ENCODE assay signal across 13 cellular contexts in the genomic region with DNA sequence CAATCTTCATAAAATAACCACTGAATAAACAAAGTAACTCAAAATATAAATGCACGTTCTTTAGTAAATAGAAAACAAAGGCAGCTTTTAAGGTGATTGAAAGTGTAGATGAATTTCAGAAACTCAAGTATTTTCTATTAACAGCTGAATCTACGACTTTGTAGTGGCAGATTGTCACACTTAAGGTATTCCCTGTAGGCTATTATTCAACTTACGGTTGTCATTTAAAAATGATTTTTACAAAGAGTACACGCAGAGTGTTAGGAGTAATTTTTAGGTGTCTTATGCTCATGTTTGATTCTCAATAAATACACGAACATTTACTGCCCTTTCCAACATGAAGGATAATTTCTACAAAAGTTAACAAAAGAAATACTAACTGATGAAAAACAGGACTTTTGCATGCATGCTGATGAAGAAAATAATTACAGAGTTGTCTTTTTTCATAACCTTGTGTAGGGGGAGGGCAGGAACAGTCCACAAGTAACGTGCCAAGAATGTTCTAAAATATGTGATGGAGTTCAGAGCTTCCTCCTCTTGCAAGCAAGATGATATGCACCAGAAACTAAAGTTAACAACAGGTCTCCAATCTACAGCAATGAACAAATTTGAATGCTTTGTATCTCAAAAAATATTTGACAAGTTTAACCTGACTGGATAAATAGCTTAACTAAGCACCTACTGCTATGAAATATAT. TPM values are rescaled to one million over a fixed set of nuclear protein-coding genes. Genes with fewer than 3 reads are reported as not detected.
DNase-seq lines count a peak whose midpoint lies in the region; ATAC-seq and TF ChIP-seq lines count a peak whose summit lies in the region.
"Had no signal": no experiment of that assay in that cellular context is flagged by ENCODE, and none has a peak within 500 bp of the region (broad histone marks: within the 10 kb centered on the region; RNA-seq: fewer than 3 reads in every experiment).

No MANE protein-coding gene starts in this region.

- H3K9ac ChIP-seq in skeletal muscle satellite cell (ENCODE audit: low read depth, low read length), result peak overlapping the region; percentile 53

- H3K9me3 ChIP-seq in body of pancreas (no peaks in the 10 kb centered on the region), heart left ventricle (peaks cover 0 to 5% (median 0%) of the 10 kb centered on the region in 12 donors), skeletal muscle satellite cell (replicated peaks; ENCODE audit: low read length) (no peaks in the 10 kb centered on the region)
- H3K9me3 ChIP-seq: ovary had no signal

- peak overlapping the region; percentile 66 for H3K4me2 ChIP-seq in skeletal muscle satellite cell (ENCODE audit: low read length)

- H3K4me1 ChIP-seq in body of pancreas, result peaks cover 15% of the 10 kb centered on the region
- peaks cover 0 to 61% (median 41%) of the 10 kb centered on the region in 12 donors for H3K4me1 ChIP-seq in heart left ventricle
- H3K4me1 ChIP-seq in skeletal muscle satellite cell (ENCODE audit: control insufficient read depth, insufficient read depth, low read length), result peaks cover 68% of the 10 kb centered on the region

- intact Hi-C loops in body of pancreas (cut with DNase I), result no loop called here
- intact Hi-C loops in heart left ventricle (cut with DNase I), result no loop called here
- intact Hi-C loops in posterior cingulate gyrus (cut with DNase I), result no loop called here

- H3K36me3 ChIP-seq in body of pancreas (replicated peaks in 1 of 2; ENCODE audit: insufficient read depth in 1 of 2, low read depth in 2 of 2), result no peaks in the 10 kb centered on the region
- H3K36me3 ChIP-seq in heart left ventricle, result peaks cover 0 to 18% (median 10%) of the 10 kb centered on the region in 9 donors
- H3K36me3 ChIP-seq in skeletal muscle satellite cell (ENCODE audit: insufficient read depth, low read length), result peaks cover 50% of the 10 kb centered on the region
- H3K36me3 ChIP-seq: ovary had no signal

- no peak overlapping the region for H3K4me3 ChIP-seq in body of pancreas
- H3K4me3 ChIP-seq in heart left ventricle, result peak overlapping the region in 2 of 12 donors; percentile 3 to 7
- H3K4me3 ChIP-seq in skeletal muscle satellite cell (ENCODE audit: low read length), result peak overlapping the region; percentile 32
- H3K4me3 ChIP-seq: lung, ovary had no signal

- TF ChIP-seq POLR2A in body of pancreas (IDR thresholded peaks at IDR 0.05) (no peak), heart left ventricle (IDR thresholded peaks at IDR 0.05) (no peak)

- TF ChIP-seq CTCF in body of pancreas (IDR thresholded peaks at IDR 0.05), result no peak
- no peak for TF ChIP-seq CTCF in heart left ventricle (IDR thresholded peaks at IDR 0.05)

- ATAC-seq in body of pancreas (no peak), heart left ventricle (peak; percentile 53 to 74 (median 66)), HG02610 (IDR thresholded peaks at IDR 0.05; ENCODE audit: unreplicated experiment) (no peak)
- ATAC-seq: activated T-cell treated with anti-CD3 and anti-CD28 coated beads, Interleukin-2, amount 50 U/mL, for 72 hours had no signal

- WGBS in body of pancreas, 2 donors, result 45% methylated on average over 6 of the region's 6 CpGs
- 22 to 30% (median 26%) methylated on average over 6 of the region's 6 CpGs for WGBS in heart left ventricle, 4 donors

- DNase-seq in HT-29 (ENCODE audit: low spot score) (peak; percentile 53), body of pancreas (no peak), heart left ventricle (no peak), GOT3 (lab: John Stamatoyannopoulos, UW) (no peak), NCI-H748 treated with DMSO at 0.1 percent for 48 hours (lab: John Stamatoyannopoulos, UW) (no peak), posterior cingulate gyrus (no peak)
- DNase-seq: activated T-cell treated with anti-CD3 and anti-CD28 coated beads, Interleukin-2, amount 50 U/mL, for 72 hours; DMS 273 treated with DMSO at 0.1 percent for 48 hours; NCI-H526 treated with DMSO at 0.1 percent for 48 hours; ovary had no signal

- no peaks in the 10 kb centered on the region for H3K27me3 ChIP-seq in body of pancreas
- no peaks in the 10 kb centered on the region for H3K27me3 ChIP-seq in heart left ventricle
- no peaks in the 10 kb centered on the region for H3K27me3 ChIP-seq in skeletal muscle satellite cell (ENCODE audit: control insufficient read depth, insufficient read depth, low read length)
- H3K27me3 ChIP-seq: ovary had no signal

- H3K27ac ChIP-seq in body of pancreas (peak overlapping the region in 3 of 4 donors; percentile 15 to 26 (median 19)), heart left ventricle (peak overlapping the region in 5 of 12 donors; percentile 50 to 63 (median 61))
- H3K27ac ChIP-seq: ovary had no signal

RNA-seq across cellular contexts. Expression of a gene that starts 16.7 kb away (rescaled TPM):
- total RNA-seq in HT-29 (2014; rRNA removed; shearing (Covaris generic)), result 104 TPM in 2 replicates
- 10 to 100 TPM; 15.3 to 22.4 TPM for total RNA-seq in body of pancreas
- total RNA-seq in heart left ventricle, result 10 to 100 TPM; 28.3 to 76.6 (median 62.0) TPM
- 10 to 100 TPM; 10.9 to 71.5 TPM for polyA plus RNA-seq in heart left ventricle
- total RNA-seq in skeletal muscle satellite cell (2012; rRNA removed), result 659 TPM in 2 replicates

Comparison
In these comparisons a context has a peak if more than half of its experiments do, and no peak if none do; other contexts are left out.
1. ATAC-seq: peak in heart left ventricle (4 of 4); none in body of pancreas (single experiment) and HG02610 (single experiment).